In the genomic region with DNA sequence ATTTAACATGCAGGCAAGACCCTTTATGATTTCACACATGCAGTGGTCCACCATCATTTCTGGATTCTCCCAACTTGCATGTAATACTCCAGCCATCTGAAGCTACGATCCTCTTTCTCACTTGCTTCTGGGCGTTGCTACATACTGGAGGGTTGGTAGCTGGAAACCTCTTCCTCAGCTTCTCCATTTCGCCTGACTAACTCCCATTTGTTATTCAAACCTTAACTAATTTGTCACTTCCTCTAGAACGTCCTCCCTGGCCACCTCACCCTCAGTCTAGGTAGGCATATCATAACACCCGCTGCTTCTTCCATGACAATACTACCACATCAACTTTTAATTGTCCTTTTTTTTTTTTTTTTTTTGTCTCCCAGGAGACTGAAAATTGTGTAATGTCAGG, we compare ENCODE assay signal across 15 cellular contexts.
DNase-seq lines count a peak whose midpoint lies in the region; ATAC-seq, FAIRE-seq and TF ChIP-seq lines count a peak whose summit lies in the region.
"Had no signal": no experiment of that assay in that cellular context is flagged by ENCODE, and none has a peak within 500 bp of the region (broad histone marks: within the 10 kb centered on the region; RNA-seq: fewer than 3 reads in every experiment).

No MANE protein-coding gene starts in this region.

- no peak overlapping the region for H3K9ac ChIP-seq in H1 (replicated peaks in 1 of 4; ENCODE audit: extremely low read depth in 1 of 4, low read depth in 3 of 4, low read length in 3 of 4)

- H3K23ac ChIP-seq in H1 (ENCODE audit: insufficient read length) = no peak overlapping the region

- H2AFZ ChIP-seq in H1 (ENCODE audit: low read length) = no peak overlapping the region

- no peak overlapping the region for H3K4ac ChIP-seq in H1 (replicated peaks; ENCODE audit: insufficient read length, low read depth, low read length)

- CTCF ChIA-PET in H1 (lab: Charles Lee; ENCODE audit: partially characterized antibody) = interaction anchor here (0.7 to 1.4 kb wide), 3 partner anchors 11 to 33 kb away, joined by 3 to 6 read pairs (median 5); no protein-coding TSS in a partner anchor
- CTCF ChIA-PET in activated CD4-positive, alpha-beta memory T cell treated with anti-CD3 and anti-CD28 coated beads, Interleukin-2, amount 10 ng/mL, durations not matched to agents 7 days and 5 days (lab: Charles Lee) = no interaction called here

- no peaks in the 10 kb centered on the region for H3K23me2 ChIP-seq in H1 (ENCODE audit: low read depth, low read length)

- no peak overlapping the region for H3K14ac ChIP-seq in H1 (ENCODE audit: insufficient read length)

- no peak overlapping the region for H3K56ac ChIP-seq in H1 (replicated peaks; ENCODE audit: insufficient read length, low read depth, low read length)

- 54% methylated on average over 5 of the region's 5 CpGs; no CpG with 5 or more reads in 1 of the 2 experiments for whole genome bisulfite sequencing in H1 (ENCODE audit: extremely low coverage in 1 of 2, insufficient coverage in 1 of 2, insufficient read length in 1 of 2, insufficient replicate concordance in 2 of 2, low coverage in 1 of 2, low lambda C conversion rate in 2 of 2, missing lambda C conversion rate in 1 of 2), 2 experiments

- H3K4me1 Mint-ChIP-seq in nephron (peaks cover 80% of the 10 kb centered on the region), immature natural killer cell (peaks cover 7 to 20% of the 10 kb centered on the region in 2 donors)
- peaks cover 25% of the 10 kb centered on the region for H3K4me1 Mint-ChIP-seq in activated CD4-positive, alpha-beta memory T cell treated with anti-CD3 and anti-CD28 coated beads, Interleukin-2, amount 10 ng/mL, durations not matched to agents 7 days and 5 days

- no peak overlapping the region for H4K8ac ChIP-seq in H1 (ENCODE audit: extremely low read depth, insufficient read depth, low read length)

- H3K4me2 ChIP-seq in H1 (ENCODE audit: insufficient read depth in 1 of 2, low read depth in 2 of 2, low read length in 2 of 2) = peak overlapping the region; percentile 4 to 53; a peak in 2 of 4 replicates

- H3K4me3 ChIP-seq in H1 (ENCODE audit: extremely low read depth in 1 of 4, insufficient read depth in 2 of 4, low read depth in 3 of 4, low read length in 4 of 4) = no peak overlapping the region
- H3K4me3 ChIP-seq: SK-N-MC had no signal

- H4K5ac ChIP-seq in H1 (ENCODE audit: insufficient read length, low read depth, low read length) = no peak overlapping the region

- H2BK5ac ChIP-seq in H1 (ENCODE audit: low read depth, low read length) = peak overlapping the region; percentile 90; the same call in 1 of the 2 replicates

- H3K27ac Mint-ChIP-seq in nephron (peak overlapping the region; percentile 89 to 95 (median 90)), immature natural killer cell (no peak overlapping the region)
- no peak overlapping the region for H3K27ac Mint-ChIP-seq in activated CD4-positive, alpha-beta memory T cell treated with anti-CD3 and anti-CD28 coated beads, Interleukin-2, amount 10 ng/mL, durations not matched to agents 7 days and 5 days

- DNase-seq in GM12892 (ENCODE audit: insufficient read length) (no peak), MV-4-11 (lab: John Stamatoyannopoulos, UW) (peak; percentile 65), H1 (ENCODE audit: low read depth in 1 of 2, low spot score in 2 of 2) (no peak), GF-D8 (lab: John Stamatoyannopoulos, UW) (no peak), immature natural killer cell (no peak)
- DNase-seq in activated CD4-positive, alpha-beta memory T cell treated with anti-CD3 and anti-CD28 coated beads, Interleukin-2, amount 10 ng/mL, durations not matched to agents 7 days and 5 days = no peak
- DNase-seq: activated gamma-delta T cell; effector CD8-positive, alpha-beta T cell; NCI-H1417 treated with DMSO at 0.1 percent for 48 hours; OCI-M1; stimulated activated CD4-positive, alpha-beta T cell treated with anti-CD3 and anti-CD28 coated beads, Interleukin-4, amount 100 ng/mL, for 4 hours had no signal

- H3K9me3 ChIP-seq in H1 (ENCODE audit: insufficient read depth in 2 of 2, low read depth in 1 of 2, low read length in 1 of 2) = no peaks in the 10 kb centered on the region

- ATAC-seq in HG03095 (IDR thresholded peaks at IDR 0.05; ENCODE audit: unreplicated experiment) = no peak

- no peak overlapping the region for H3K27ac ChIP-seq in H1 (ENCODE audit: low read depth, low read length)
- H3K27ac ChIP-seq: SK-N-MC had no signal

- H2BK15ac ChIP-seq in H1 (ENCODE audit: low read length) = no peak overlapping the region

- H3K36me3 Mint-ChIP-seq in nephron (ENCODE audit: low read depth) = no peaks in the 10 kb centered on the region
- no peaks in the 10 kb centered on the region for H3K36me3 Mint-ChIP-seq in activated CD4-positive, alpha-beta memory T cell treated with anti-CD3 and anti-CD28 coated beads, Interleukin-2, amount 10 ng/mL, durations not matched to agents 7 days and 5 days (ENCODE audit: low read depth)
- H3K36me3 Mint-ChIP-seq in immature natural killer cell = no peaks in the 10 kb centered on the region

- TF ChIP-seq CTCF in H1 (IDR thresholded peaks at IDR 0.05; ENCODE audit: control extremely low read depth in 1 of 3, insufficient read depth in 1 of 3, low read depth in 1 of 3, low read length in 3 of 3) (no peak), nephron (IDR thresholded peaks at IDR 0.05; ENCODE audit: unreplicated experiment in 3 of 3) (no peak)

- H3K9me3 Mint-ChIP-seq in nephron (no peaks in the 10 kb centered on the region), immature natural killer cell (peaks cover 0 to 1% (median 0%) of the 10 kb centered on the region in 6 donors)
- no peaks in the 10 kb centered on the region for H3K9me3 Mint-ChIP-seq in activated CD4-positive, alpha-beta memory T cell treated with anti-CD3 and anti-CD28 coated beads, Interleukin-2, amount 10 ng/mL, durations not matched to agents 7 days and 5 days

- TF ChIP-seq POLR2A in GM12892 (IDR thresholded peaks at IDR 0.05; ENCODE audit: low read depth, low read length) (no peak), H1 (IDR thresholded peaks at IDR 0.05; ENCODE audit: control extremely low read depth in 1 of 2, low read depth in 2 of 2, low read length in 2 of 2) (no peak)

- 0 out of 2 replicates have a peak overlapping the region, but pooled peaks have one; percentile 6 for H2BK20ac ChIP-seq in H1 (ENCODE audit: low read length)

- H3K36me3 ChIP-seq in H1 (ENCODE audit: control insufficient read depth in 2 of 4, insufficient read depth in 4 of 4, low read length in 3 of 4) = no peaks in the 10 kb centered on the region

- peaks cover 3% of the 10 kb centered on the region for H3K79me1 ChIP-seq in H1 (ENCODE audit: low read depth, low read length)

- FAIRE-seq in GM12892 (lab: Jason Lieb, UNC) = peak; percentile 51
- FAIRE-seq in H1 (lab: Jason Lieb, UNC) = no peak
- FAIRE-seq: islet of Langerhans had no signal

- H2AK5ac ChIP-seq in H1 (ENCODE audit: low read depth, low read length) = no peak overlapping the region

- POLR2A ChIA-PET in H1 (lab: Charles Lee; ENCODE audit: partially characterized antibody) = interaction anchor here (1.5 kb wide), 1 partner anchor 18 kb away, joined by 3 read pairs; no protein-coding TSS in a partner anchor
- POLR2A ChIA-PET in activated CD4-positive, alpha-beta memory T cell treated with anti-CD3 and anti-CD28 coated beads, Interleukin-2, amount 10 ng/mL, durations not matched to agents 7 days and 5 days (lab: Charles Lee) = no interaction called here

- H4K91ac ChIP-seq in H1 (replicated peaks; ENCODE audit: insufficient read length, low read length) = no peak overlapping the region

- H4K20me1 ChIP-seq in H1 (replicated peaks in 1 of 2; ENCODE audit: control insufficient read depth in 1 of 2, insufficient read depth in 2 of 2, low read length in 2 of 2) = no peaks in the 10 kb centered on the region

- TF ChIP-seq EP300 in H1 (IDR thresholded peaks at IDR 0.05; ENCODE audit: borderline replicate concordance in 1 of 2, low read depth in 2 of 2, low read length in 2 of 2) = no peak

- peaks cover 7% of the 10 kb centered on the region for H3K27me3 Mint-ChIP-seq in nephron (ENCODE audit: low read depth)
- peaks cover 42% of the 10 kb centered on the region for H3K27me3 Mint-ChIP-seq in activated CD4-positive, alpha-beta memory T cell treated with anti-CD3 and anti-CD28 coated beads, Interleukin-2, amount 10 ng/mL, durations not matched to agents 7 days and 5 days
- H3K27me3 Mint-ChIP-seq in immature natural killer cell (ENCODE audit: low read depth in 3 of 3) = peaks cover 0 to 5% (median 4%) of the 10 kb centered on the region in 3 donors

- H3K18ac ChIP-seq in H1 (ENCODE audit: extremely low read depth, low read length) = peak overlapping the region; percentile 25; the same call in 1 of the 2 replicates

- no peak overlapping the region for H2BK120ac ChIP-seq in H1 (replicated peaks; ENCODE audit: low read depth, low read length)

- no peak overlapping the region for H2BK12ac ChIP-seq in H1 (ENCODE audit: low read depth, low read length)

- peaks cover 14 to 48% (median 26%) of the 10 kb centered on the region in 4 experiments for H3K4me1 ChIP-seq in H1 (replicated peaks in 1 of 4; ENCODE audit: control insufficient read depth in 3 of 4, insufficient read depth in 4 of 4, low read length in 3 of 4)

- H3K4me3 Mint-ChIP-seq in nephron (no peak overlapping the region), immature natural killer cell (no peak overlapping the region)
- no peak overlapping the region for H3K4me3 Mint-ChIP-seq in activated CD4-positive, alpha-beta memory T cell treated with anti-CD3 and anti-CD28 coated beads, Interleukin-2, amount 10 ng/mL, durations not matched to agents 7 days and 5 days

- H3K27me3 ChIP-seq in H1 (replicated peaks in 1 of 4; ENCODE audit: control insufficient read depth in 3 of 4, extremely low read depth in 1 of 4, insufficient read depth in 3 of 4, low read length in 3 of 4) = no peaks in the 10 kb centered on the region

- no peak for TF ChIP-seq RAD21 in H1 (IDR thresholded peaks at IDR 0.05 in 1 of 2, conservative IDR thresholded peaks at IDR 0.05 in 1 of 2; ENCODE audit: low read depth in 2 of 2, low read length in 2 of 2)

- H3K79me2 ChIP-seq in H1 (ENCODE audit: control insufficient read depth in 1 of 2, insufficient read depth in 2 of 2, low read length in 2 of 2) = no peaks in the 10 kb centered on the region

TF ChIP-seq in H1, 55 proteins besides CTCF, POLR2A, EP300 and RAD21 (continues in another document):
- TF ChIP-seq BACH1 (IDR thresholded peaks at IDR 0.05; ENCODE audit: low read length) (no peak), CBX5 (IDR thresholded peaks at IDR 0.05; ENCODE audit: low read depth, low read length) (no peak), PHF8 (conservative IDR thresholded peaks at IDR 0.05; ENCODE audit: low read depth, low read length) (no peak), SIX5 (IDR thresholded peaks at IDR 0.05; ENCODE audit: low read depth, low read length) (no peak), RNF2 (IDR thresholded peaks at IDR 0.05; ENCODE audit: borderline replicate concordance, low read depth, low read length, missing control alignments, poor library complexity, severe bottlenecking) (no peak), FOSL1 (IDR thresholded peaks at IDR 0.05; ENCODE audit: insufficient read depth, low read depth, low read length) (no peak)
- TF ChIP-seq, protein P1, sequence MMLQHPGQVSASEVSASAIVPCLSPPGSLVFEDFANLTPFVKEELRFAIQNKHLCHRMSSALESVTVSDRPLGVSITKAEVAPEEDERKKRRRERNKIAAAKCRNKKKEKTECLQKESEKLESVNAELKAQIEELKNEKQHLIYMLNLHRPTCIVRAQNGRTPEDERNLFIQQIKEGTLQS (IDR thresholded peaks at IDR 0.05; ENCODE audit: insufficient read depth, low read depth, low read length) = no peak

Comparison
In these comparisons a context has a peak if more than half of its experiments do, and no peak if none do; other contexts are left out.
1. H3K27ac Mint-ChIP-seq: peak in nephron (3 of 3); none in activated CD4-positive, alpha-beta memory T cell treated with anti-CD3 and anti-CD28 coated beads, Interleukin-2, amount 10 ng/mL, durations not matched to agents 7 days and 5 days (single experiment) and immature natural killer cell (0 of 6).